12 cellular contexts compared by ENCODE assay signal in the genomic region with DNA sequence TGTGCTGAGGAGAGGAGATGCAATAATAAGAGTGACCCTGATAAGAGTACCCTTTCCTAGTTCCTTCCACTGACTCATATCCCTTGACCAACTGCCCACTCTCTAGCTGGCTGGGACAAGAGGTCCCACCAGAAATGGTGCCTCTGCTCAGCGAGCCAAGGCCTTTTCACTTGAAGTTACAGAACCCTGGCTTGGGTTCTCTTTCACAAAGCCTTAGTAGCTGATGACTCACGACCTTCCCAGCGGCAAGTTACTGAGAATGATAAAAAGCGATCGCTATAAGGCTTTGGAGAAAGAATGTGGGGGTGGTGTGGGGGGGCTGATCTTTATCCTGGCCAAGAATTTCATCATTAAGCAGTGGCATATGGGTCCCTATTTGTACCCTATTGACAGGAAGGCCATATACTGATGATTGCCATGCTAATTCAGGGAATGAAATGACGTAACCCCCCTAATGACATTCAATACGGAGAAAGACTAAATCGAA.
DNase-seq lines count a peak whose midpoint lies in the region; ATAC-seq, FAIRE-seq and TF ChIP-seq lines count a peak whose summit lies in the region.
"Had no signal": no experiment of that assay in that cellular context is flagged by ENCODE, and none has a peak within 500 bp of the region (broad histone marks: within the 10 kb centered on the region; RNA-seq: fewer than 3 reads in every experiment).

No MANE protein-coding gene starts in this region.

- H3K9ac ChIP-seq in endothelial cell of umbilical vein (replicated peaks; ENCODE audit: extremely low read depth, insufficient read depth, low read length), result peak overlapping the region; percentile 10

- POLR2A ChIA-PET in endothelial cell of umbilical vein (lab: Charles Lee), result no interaction called here
- POLR2A ChIA-PET in PC-9 (lab: Charles Lee; ENCODE audit: unreplicated experiment), result no interaction called here

- ATAC-seq in RWPE2 (ENCODE audit: low read depth) (0 out of 3 replicates have a peak, but pooled peaks have one; percentile 33), left lung (peak; percentile 19), GM18909 (IDR thresholded peaks at IDR 0.05; ENCODE audit: poor library complexity, unreplicated experiment) (no peak)

- H3F3A ChIP-seq in PC-9 (ENCODE audit: insufficient read depth, low read depth), result no peaks in the 10 kb centered on the region

- H3K9me2 ChIP-seq in PC-9 (ENCODE audit: insufficient read depth), result no peaks in the 10 kb centered on the region

- FAIRE-seq in endothelial cell of umbilical vein (lab: Jason Lieb, UNC) (peak; percentile 90), urothelium cell line (lab: Jason Lieb, UNC) (no peak)
- FAIRE-seq: islet of Langerhans had no signal

- H3K27ac ChIP-seq in RWPE2 (ENCODE audit: poor library complexity, severe bottlenecking), result no peak overlapping the region
- H3K27ac ChIP-seq in endothelial cell of umbilical vein (ENCODE audit: insufficient read depth, low read depth, low read length), result peak overlapping the region; percentile 14
- H3K27ac ChIP-seq in left lung, result no peak overlapping the region
- no peak overlapping the region for H3K27ac ChIP-seq in PC-9

- CTCF ChIA-PET in endothelial cell of umbilical vein (lab: Charles Lee) (interaction anchor here (0.6 to 2.0 kb wide), 8 partner anchors 8 to 491 kb away, joined by 3 to 9 read pairs (median 4); no protein-coding TSS in a partner anchor), PC-9 (lab: Charles Lee) (no interaction called here)

- no peaks in the 10 kb centered on the region for H3K4me1 ChIP-seq in RWPE2 (ENCODE audit: insufficient read depth, poor library complexity, severe bottlenecking)
- H3K4me1 ChIP-seq in endothelial cell of umbilical vein (ENCODE audit: control insufficient read depth, extremely low read depth, insufficient read depth, low read length), result peaks cover 48% of the 10 kb centered on the region
- H3K4me1 ChIP-seq in left lung, result peaks cover 0 to 4% of the 10 kb centered on the region in 2 donors
- no peaks in the 10 kb centered on the region for H3K4me1 ChIP-seq in HAP-1
- no peaks in the 10 kb centered on the region for H3K4me1 ChIP-seq in PC-9 (replicated peaks; ENCODE audit: insufficient read depth)

- in situ Hi-C loops in HAP-1 (cut with MboI; ENCODE audit: low sequenced_read_pairs), result no loop called here

- H3K27me3 ChIP-seq in RWPE2 (ENCODE audit: insufficient read depth, poor library complexity, severe bottlenecking), result no peaks in the 10 kb centered on the region
- H3K27me3 ChIP-seq in endothelial cell of umbilical vein (ENCODE audit: control insufficient read depth in 2 of 2, insufficient read depth in 2 of 2, low read length in 2 of 2), result no peaks in the 10 kb centered on the region
- no peaks in the 10 kb centered on the region for H3K27me3 ChIP-seq in left lung
- peaks cover 8% of the 10 kb centered on the region for H3K27me3 ChIP-seq in HAP-1 (ENCODE audit: low read depth)
- H3K27me3 ChIP-seq in PC-9 (ENCODE audit: insufficient read depth, low read depth), result no peaks in the 10 kb centered on the region

- H2AFZ ChIP-seq in endothelial cell of umbilical vein (ENCODE audit: low read depth, low read length) (peak overlapping the region; percentile 30), PC-9 (no peak overlapping the region)

- H3K79me2 ChIP-seq in endothelial cell of umbilical vein (ENCODE audit: control insufficient read depth, insufficient read depth, low read length) (no peaks in the 10 kb centered on the region), PC-9 (ENCODE audit: low read depth) (no peaks in the 10 kb centered on the region)

- dilution Hi-C loops in endothelial cell of umbilical vein (cut with MboI; ENCODE audit: extremely low pct_ligation_motif_present, low sequenced_read_pairs), result no loop called here

- no peaks in the 10 kb centered on the region for H3K9me1 ChIP-seq in endothelial cell of umbilical vein (replicated peaks; ENCODE audit: control insufficient read depth, extremely low read depth, insufficient read depth, low read length)

- H4K20me1 ChIP-seq in endothelial cell of umbilical vein (replicated peaks; ENCODE audit: control insufficient read depth, extremely low read depth, insufficient read depth, low read length), result no peaks in the 10 kb centered on the region
- H4K20me1 ChIP-seq in PC-9 (ENCODE audit: insufficient read depth), result no peaks in the 10 kb centered on the region

- H3K4me2 ChIP-seq in endothelial cell of umbilical vein (ENCODE audit: insufficient read depth, low read length), result peak overlapping the region; percentile 1
- H3K4me2 ChIP-seq in PC-9, result no peak overlapping the region

- no peak for TF ChIP-seq CTCF in RWPE2 (IDR thresholded peaks at IDR 0.05; ENCODE audit: poor library complexity, severe bottlenecking)
- no peak for TF ChIP-seq CTCF in endothelial cell of umbilical vein (IDR thresholded peaks at IDR 0.05; ENCODE audit: extremely low read depth in 1 of 2, insufficient read depth in 1 of 2, low read depth in 1 of 2, low read length in 2 of 2)
- TF ChIP-seq CTCF in left lung (IDR thresholded peaks at IDR 0.05), result no peak
- no peak for TF ChIP-seq CTCF in PC-9 (conservative IDR thresholded peaks at IDR 0.05)

- H3K36me3 ChIP-seq in RWPE2 (ENCODE audit: low read depth) (no peaks in the 10 kb centered on the region), endothelial cell of umbilical vein (ENCODE audit: control insufficient read depth in 2 of 2, extremely low read depth in 1 of 2, insufficient read depth in 2 of 2, low read length in 2 of 2) (no peaks in the 10 kb centered on the region), left lung (no peaks in the 10 kb centered on the region), HAP-1 (replicated peaks) (no peaks in the 10 kb centered on the region), PC-9 (ENCODE audit: low read depth) (no peaks in the 10 kb centered on the region)

- no TSS peak for BruUV-seq in endothelial cell of umbilical vein (replicated peaks; lab: Mats Ljungman, UMichigan)
- no TSS peak for BruUV-seq in PC-9 (replicated peaks; lab: Mats Ljungman, UMichigan)

- DNase-seq in RWPE2 (ENCODE audit: low spot score), result no peak
- peak; percentile 88 for DNase-seq in endothelial cell of umbilical vein (ENCODE audit: low read depth, low spot score)
- no peak for DNase-seq in left lung
- peak; percentile 22 for DNase-seq in urothelium cell line (ENCODE audit: low spot score)
- DNase-seq in HAP-1 (ENCODE audit: low spot score in 2 of 2), result no peak
- DNase-seq in PC-9, result no peak
- DNase-seq: activated CD4-positive, alpha-beta T cell treated with anti-CD3 and anti-CD28 coated beads for 48 hours; activated T-cell treated with anti-CD3 and anti-CD28 coated beads, Interleukin-2, amount 50 U/mL, for 1 hour; NCI-H526; T-helper 2 cell had no signal

- H3K4me3 ChIP-seq in RWPE2 (ENCODE audit: severe bottlenecking) (no peak overlapping the region), endothelial cell of umbilical vein (replicated peaks in 1 of 3; ENCODE audit: insufficient read depth in 1 of 3, low read depth in 1 of 3, low read length in 3 of 3) (no peak overlapping the region), left lung (no peak overlapping the region), HAP-1 (no peak overlapping the region), PC-9 (no peak overlapping the region)

- intact Hi-C loops in endothelial cell of umbilical vein (cut with micrococcal nuclease), result loop anchor here (1.0 kb wide), 1 partner anchor 8 kb away; no protein-coding TSS in a partner anchor
- intact Hi-C loops in left lung (cut with DNase I), result no loop called here
- intact Hi-C loops in PC-9 (cut with micrococcal nuclease; ENCODE audit: unreplicated experiment), result no loop called here

- no peaks in the 10 kb centered on the region for H3K9me3 ChIP-seq in RWPE2 (ENCODE audit: severe bottlenecking)
- H3K9me3 ChIP-seq in endothelial cell of umbilical vein (replicated peaks; ENCODE audit: control insufficient read depth, insufficient read depth, low read length), result no peaks in the 10 kb centered on the region
- H3K9me3 ChIP-seq in left lung, result no peaks in the 10 kb centered on the region
- no peaks in the 10 kb centered on the region for H3K9me3 ChIP-seq in HAP-1
- no peaks in the 10 kb centered on the region for H3K9me3 ChIP-seq in PC-9 (ENCODE audit: insufficient read depth, low read depth)

- no peak for TF ChIP-seq POLR2A in endothelial cell of umbilical vein (IDR thresholded peaks at IDR 0.05; ENCODE audit: low read depth, low read length)

TF ChIP-seq in endothelial cell of umbilical vein, 7 proteins besides CTCF, POLR2A, EP300 and RAD21:
- TF ChIP-seq GATA2 (IDR thresholded peaks at IDR 0.05; ENCODE audit: insufficient read depth, insufficient read length, low read depth, low read length), result peak; percentile 79
- TF ChIP-seq, protein P1, sequence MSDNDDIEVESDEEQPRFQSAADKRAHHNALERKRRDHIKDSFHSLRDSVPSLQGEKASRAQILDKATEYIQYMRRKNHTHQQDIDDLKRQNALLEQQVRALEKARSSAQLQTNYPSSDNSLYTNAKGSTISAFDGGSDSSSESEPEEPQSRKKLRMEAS (IDR thresholded peaks at IDR 0.05; ENCODE audit: insufficient read depth, insufficient read length), result no peak
- TF ChIP-seq POLR2AphosphoS5 (IDR thresholded peaks at IDR 0.05; ENCODE audit: insufficient read depth, low read depth, low read length), result peak; percentile 48
- TF ChIP-seq EZH2 (IDR thresholded peaks at IDR 0.05; ENCODE audit: borderline replicate concordance, low read depth, low read length, severe bottlenecking), result no peak
- peak; percentile 92 for TF ChIP-seq FOS (IDR thresholded peaks at IDR 0.05; ENCODE audit: borderline replicate concordance, insufficient read depth, low read length)
- no peak for TF ChIP-seq MYC (IDR thresholded peaks at IDR 0.05; ENCODE audit: low read depth, low read length)
- TF ChIP-seq JUN (IDR thresholded peaks at IDR 0.05; ENCODE audit: borderline replicate concordance, insufficient read depth, insufficient read length, low read depth), result peak; percentile 41

Comparison
In these comparisons a context has a peak if more than half of its experiments do, and no peak if none do; other contexts are left out.
1. DNase-seq: peak in endothelial cell of umbilical vein (single experiment) and urothelium cell line (single experiment); none in RWPE2 (single experiment), left lung (0 of 2), HAP-1 (0 of 2) and PC-9 (0 of 2).